ENCODE assay signal across 2 cellular contexts in genomic region chr6:118635909-118636735, GRCh38.
TF ChIP-seq lines count a peak whose summit lies in the region.

No MANE protein-coding gene starts in this region.

TF ChIP-seq in WTC11, 78 proteins besides CTCF, POLR2A, EP300 and RAD21:
- no peak for TF ChIP-seq NFE2L1 (CRISPR knock-in tag; IDR thresholded peaks at IDR 0.05)
- no peak for TF ChIP-seq ZNF512 (CRISPR knock-in tag; IDR thresholded peaks at IDR 0.05; ENCODE audit: borderline replicate concordance)
- no peak for TF ChIP-seq CBFB (CRISPR knock-in tag; IDR thresholded peaks at IDR 0.05; ENCODE audit: low read depth)
- TF ChIP-seq GRHL2 (CRISPR knock-in tag; IDR thresholded peaks at IDR 0.05; ENCODE audit: insufficient replicate concordance, severe bottlenecking) = no peak
- TF ChIP-seq ZNF416 (CRISPR knock-in tag; IDR thresholded peaks at IDR 0.05) = 0 out of 2 replicates have a peak, but pooled peaks have one; percentile 44
- no peak for TF ChIP-seq ZNF219 (CRISPR knock-in tag; IDR thresholded peaks at IDR 0.05; ENCODE audit: borderline replicate concordance)
- TF ChIP-seq CREM (CRISPR knock-in tag; IDR thresholded peaks at IDR 0.05) = no peak

TF ChIP-seq in K562, 482 proteins besides CTCF, POLR2A, EP300 and RAD21:
- TF ChIP-seq SP1 (CRISPR knock-in tag; IDR thresholded peaks at IDR 0.05) (no peak), BRD4 (IDR thresholded peaks at IDR 0.05) (no peak), ZBTB40 (IDR thresholded peaks at IDR 0.05) (peak; percentile 86), ZBTB40 (CRISPR knock-in tag; IDR thresholded peaks at IDR 0.05) (peak; percentile 65), TEAD1 (CRISPR knock-in tag; IDR thresholded peaks at IDR 0.05) (no peak)
